30 cellular contexts compared by ENCODE assay signal in the genomic region with DNA sequence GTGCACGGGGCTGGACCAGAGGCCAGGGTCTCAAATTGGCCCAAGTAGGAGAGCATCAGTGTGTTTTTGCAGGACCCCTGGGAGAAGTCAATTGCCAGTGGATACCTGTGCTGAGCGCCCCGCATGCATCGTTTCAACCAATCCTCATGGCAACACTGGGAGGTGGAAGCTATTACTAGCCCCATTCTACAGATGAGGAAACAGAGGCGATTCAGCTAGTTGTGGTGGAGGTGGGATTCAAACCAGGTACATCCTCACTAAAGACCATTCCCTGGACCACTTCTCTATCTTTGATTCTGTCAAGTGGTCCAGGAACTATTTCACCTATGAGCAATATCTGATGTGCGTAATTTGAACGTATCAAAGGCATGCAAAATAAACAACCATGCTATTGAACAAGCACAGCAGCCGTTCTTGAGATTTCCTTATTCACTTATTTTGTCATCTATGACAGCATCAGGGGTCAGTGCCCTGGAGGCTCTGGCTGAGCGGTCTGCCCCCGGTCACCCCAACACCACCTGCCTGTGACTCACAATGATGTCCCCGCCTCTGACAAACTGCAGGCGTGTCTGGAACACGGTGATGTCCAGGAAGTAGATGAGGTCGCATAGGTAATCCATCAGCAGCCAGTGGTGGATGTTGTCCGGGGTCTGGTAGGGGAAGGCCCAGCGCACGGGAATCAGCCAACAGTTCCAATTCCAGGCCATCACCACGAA. TPM values are rescaled to one million over a fixed set of nuclear protein-coding genes. Genes with fewer than 3 reads are reported as not detected.
A peak's percentile ranks its signal among the peaks of the same experiment; 100 is the strongest.
DNase-seq lines count a peak whose midpoint lies in the region; ATAC-seq, FAIRE-seq and TF ChIP-seq lines count a peak whose summit lies in the region.
"Had no signal": no experiment of that assay in that cellular context is flagged by ENCODE, and none has a peak within 500 bp of the region (broad histone marks: within the 10 kb centered on the region; RNA-seq: fewer than 3 reads in every experiment).

No MANE protein-coding gene starts in this region.

- H3K9ac ChIP-seq in BLaER1 treated with 17β-estradiol and CSF1 and Interleukin-3, amounts not matched to agents 10 nM and 100 nM = peak overlapping the region in 1 of 11 experiments; percentile 30; a peak in 1 of 22 replicates
- H3K9ac ChIP-seq in K562 (ENCODE audit: insufficient read depth in 1 of 2, low read depth in 2 of 2, low read length in 2 of 2) = peak overlapping the region in 1 of 2 experiments; percentile 48; a peak in 1 of 4 replicates
- H3K9ac ChIP-seq in mesenchymal stem cell (ENCODE audit: low read length) = no peak overlapping the region
- H3K9ac ChIP-seq: BLaER1 had no signal

- no peak overlapping the region for H2BK15ac ChIP-seq in mesenchymal stem cell (ENCODE audit: low read depth, poor library complexity, severe bottlenecking)

- no peak overlapping the region for H2BK5ac ChIP-seq in mesenchymal stem cell (ENCODE audit: low read depth, low read length, poor library complexity, severe bottlenecking)

- H4K91ac ChIP-seq in mesenchymal stem cell (ENCODE audit: low read length) = no peak overlapping the region

- TF ChIP-seq EP300 in K562 (IDR thresholded peaks at IDR 0.05; ENCODE audit: low read length) = no peak
- TF ChIP-seq EP300 in gastroesophageal sphincter (IDR thresholded peaks at IDR 0.05) = no peak

- no peak overlapping the region for H3K4me3 ChIP-seq in BLaER1 treated with 17β-estradiol and CSF1 and Interleukin-3, amounts not matched to agents 10 nM and 100 nM
- H3K4me3 ChIP-seq in K562 (no peak overlapping the region), kidney epithelial cell (ENCODE audit: low read depth, low read length) (no peak overlapping the region), gastroesophageal sphincter (no peak overlapping the region), mesenchymal stem cell (ENCODE audit: insufficient read depth in 1 of 2, low read depth in 1 of 2, low read length in 2 of 2) (no peak overlapping the region)
- H3K4me3 ChIP-seq: BLaER1, dorsolateral prefrontal cortex, right lobe of liver, tibial nerve had no signal

- H3K36me3 ChIP-seq in BLaER1 treated with 17β-estradiol and CSF1 and Interleukin-3, amounts not matched to agents 10 nM and 100 nM = no peaks in the 10 kb centered on the region
- H3K36me3 ChIP-seq in K562 (ENCODE audit: control insufficient read depth, insufficient read depth, low read length) = no peaks in the 10 kb centered on the region
- no peaks in the 10 kb centered on the region for H3K36me3 ChIP-seq in kidney epithelial cell (ENCODE audit: control insufficient read depth, insufficient read depth, low read length)
- no peaks in the 10 kb centered on the region for H3K36me3 ChIP-seq in gastroesophageal sphincter
- no peaks in the 10 kb centered on the region for H3K36me3 ChIP-seq in mesenchymal stem cell (ENCODE audit: control insufficient read depth in 1 of 2, insufficient read depth in 2 of 2, low read depth in 1 of 2, low read length in 2 of 2)
- H3K36me3 ChIP-seq: BLaER1, neutrophil, right lobe of liver, tibial nerve had no signal

- DNase-seq in HT-29 (ENCODE audit: low spot score) (peak; percentile 6), K562 (ENCODE audit: extremely low read depth in 1 of 4, low spot score in 3 of 4) (no peak), kidney epithelial cell (ENCODE audit: low read depth) (peak; percentile 48), mesenchymal stem cell (no peak)
- DNase-seq: activated CD4-positive, alpha-beta T cell treated with anti-CD3 and anti-CD28 coated beads for 36 hours; activated CD8-positive, alpha-beta memory T cell treated with anti-CD3 and anti-CD28 coated beads for 24 hours; activated gamma-delta T cell; activated naive CD8-positive, alpha-beta T cell treated with anti-CD3 and anti-CD28 coated beads, Interleukin-2, amount 50 U/mL, for 24 hours; activated T-cell treated with anti-CD3 and anti-CD28 coated beads, Interleukin-2, amount 50 U/mL, for 24 hours; DMS79; dorsolateral prefrontal cortex; HFFc6; MM.1S; NCI-H1417 treated with DMSO at 0.1 percent for 48 hours; NCI-H2081; NCI-H2227 treated with DMSO at 0.1 percent for 48 hours; right lobe of liver; stimulated activated CD4-positive, alpha-beta T cell treated with anti-CD3 and anti-CD28 coated beads, Interleukin-2, amount 100 ng/mL, for 48 hours; T-helper 2 cell had no signal

- H2AK5ac ChIP-seq in mesenchymal stem cell (ENCODE audit: low read length, severe bottlenecking) = no peak overlapping the region

- H3K9me1 ChIP-seq in K562 (ENCODE audit: control insufficient read depth, insufficient read depth, low read length) = no peaks in the 10 kb centered on the region

- H2AFZ ChIP-seq in K562 (ENCODE audit: low read depth, low read length) (no peak overlapping the region), mesenchymal stem cell (ENCODE audit: low read depth, low read length) (no peak overlapping the region)

- H2BK12ac ChIP-seq in mesenchymal stem cell (ENCODE audit: low read length in 2 of 2) = no peak overlapping the region

- WGBS in K562 (ENCODE audit: insufficient coverage, low coverage, missing lambda C conversion rate) = 2% methylated on average over 18 of the region's 18 CpGs
- 67% methylated on average over 4 of the region's 18 CpGs; no CpG with 5 or more reads in 1 of the 2 donors for WGBS in gastroesophageal sphincter (ENCODE audit: low coverage in 1 of 2), 2 donors
- WGBS in mesenchymal stem cell = 75% methylated on average over 16 of the region's 18 CpGs

- intact Hi-C loops in K562 (cut with micrococcal nuclease) = no loop called here

- peak overlapping the region in 1 of 11 experiments; percentile 32; a peak in 1 of 22 replicates for H3K27ac ChIP-seq in BLaER1 treated with 17β-estradiol and CSF1 and Interleukin-3, amounts not matched to agents 10 nM and 100 nM
- H3K27ac ChIP-seq in K562 (ENCODE audit: extremely low read depth, low read depth, low read length) (no peak overlapping the region), gastroesophageal sphincter (no peak overlapping the region), mesenchymal stem cell (ENCODE audit: low read length, poor library complexity, severe bottlenecking) (no peak overlapping the region)
- H3K27ac ChIP-seq: BLaER1, dorsolateral prefrontal cortex, neutrophil, right lobe of liver, tibial nerve had no signal

- TF ChIP-seq CTCF in K562 (IDR thresholded peaks at IDR 0.05 in 2 of 3, conservative IDR thresholded peaks at IDR 0.05 in 1 of 3; ENCODE audit: insufficient read depth in 2 of 3, low read depth in 1 of 3, low read length in 3 of 3) = no peak
- TF ChIP-seq CTCF in kidney epithelial cell (IDR thresholded peaks at IDR 0.05; ENCODE audit: insufficient read depth, low read length, poor library complexity, severe bottlenecking) = no peak
- TF ChIP-seq CTCF in gastroesophageal sphincter (IDR thresholded peaks at IDR 0.05) = no peak

- H2BK120ac ChIP-seq in mesenchymal stem cell (ENCODE audit: low read depth, low read length) = no peak overlapping the region

- CTCF ChIA-PET in K562 (lab: Yijun Ruan, JAX; ENCODE audit: low intra/inter-chr PET ratio) = no interaction called here

- H3K23ac ChIP-seq in mesenchymal stem cell (ENCODE audit: low read length in 2 of 2) = no peak overlapping the region

- H3K4ac ChIP-seq in mesenchymal stem cell (ENCODE audit: low read depth in 1 of 2, low read length in 2 of 2) = no peak overlapping the region

- H4K8ac ChIP-seq in mesenchymal stem cell (ENCODE audit: low read length) = no peak overlapping the region

- peaks cover 0 to 49% (median 30%) of the 10 kb centered on the region in 11 experiments; a peak in 17 of 22 replicates for H3K27me3 ChIP-seq in BLaER1 treated with 17β-estradiol and CSF1 and Interleukin-3, amounts not matched to agents 10 nM and 100 nM
- H3K27me3 ChIP-seq in K562 (ENCODE audit: control insufficient read depth in 2 of 2, insufficient read depth in 2 of 2, low read length in 2 of 2) = peaks cover 12 to 68% of the 10 kb centered on the region in 2 experiments; a peak in 4 of 5 replicates
- no peaks in the 10 kb centered on the region for H3K27me3 ChIP-seq in kidney epithelial cell (ENCODE audit: control insufficient read depth, insufficient read depth, low read length)
- H3K27me3 ChIP-seq in gastroesophageal sphincter = no peaks in the 10 kb centered on the region
- peaks cover 23 to 91% of the 10 kb centered on the region in 2 experiments for H3K27me3 ChIP-seq in mesenchymal stem cell (ENCODE audit: control insufficient read depth in 1 of 2, insufficient read depth in 1 of 2, low read length in 2 of 2)
- H3K27me3 ChIP-seq: dorsolateral prefrontal cortex, neutrophil, right lobe of liver, tibial nerve had no signal

- no TSS peak for BruUV-seq in K562 (replicated peaks; lab: Mats Ljungman, UMichigan)

- no peaks in the 10 kb centered on the region for H3K79me1 ChIP-seq in mesenchymal stem cell (replicated peaks; ENCODE audit: low read length, poor library complexity, severe bottlenecking)

- POLR2A ChIA-PET in K562 (lab: Yijun Ruan, JAX) = interaction anchor here (0.9 kb wide), 1 partner anchor 12 kb away, joined by 3 read pairs; no protein-coding TSS in a partner anchor

- no peak overlapping the region for H3K14ac ChIP-seq in mesenchymal stem cell (ENCODE audit: low read length in 2 of 2)

- in situ Hi-C loops in K562 (cut with MboI) = no loop called here

- H3K4me1 ChIP-seq in BLaER1 treated with 17β-estradiol and CSF1 and Interleukin-3, amounts not matched to agents 10 nM and 100 nM = peaks cover 12 to 24% (median 18%) of the 10 kb centered on the region in 10 experiments
- H3K4me1 ChIP-seq in K562 (replicated peaks in 1 of 2; ENCODE audit: control insufficient read depth in 2 of 2, insufficient read depth in 2 of 2, low read length in 2 of 2) (0 out of 5 replicates have a peak, but pooled peaks cover 0 to 3% of the 10 kb centered on the region in 2 experiments), gastroesophageal sphincter (no peaks in the 10 kb centered on the region), mesenchymal stem cell (ENCODE audit: control insufficient read depth, insufficient read depth, low read depth, low read length) (peaks cover 4% of the 10 kb centered on the region)
- H3K4me1 ChIP-seq: right lobe of liver, tibial nerve had no signal

- no peak overlapping the region for H3K18ac ChIP-seq in mesenchymal stem cell (ENCODE audit: low read depth in 1 of 2, low read length in 2 of 2)

- peaks cover 0 to 13% (median 9%) of the 10 kb centered on the region in 11 experiments; a peak in 10 of 22 replicates for H3K9me3 ChIP-seq in BLaER1 treated with 17β-estradiol and CSF1 and Interleukin-3, amounts not matched to agents 10 nM and 100 nM (replicated peaks in 1 of 11)
- H3K9me3 ChIP-seq in K562 (replicated peaks; ENCODE audit: control insufficient read depth, insufficient read depth, low read depth, low read length) = no peaks in the 10 kb centered on the region
- H3K9me3 ChIP-seq in gastroesophageal sphincter = no peaks in the 10 kb centered on the region
- H3K9me3 ChIP-seq in mesenchymal stem cell (ENCODE audit: control insufficient read depth, low read length) = no peaks in the 10 kb centered on the region
- H3K9me3 ChIP-seq: neutrophil, right lobe of liver had no signal

- H4K20me1 ChIP-seq in BLaER1 treated with 17β-estradiol and CSF1 and Interleukin-3, amounts not matched to agents 10 nM and 100 nM = peaks cover 0 to 11% (median 0%) of the 10 kb centered on the region in 11 experiments; a peak in 2 of 22 replicates
- H4K20me1 ChIP-seq in K562 (replicated peaks; ENCODE audit: control insufficient read depth, insufficient read depth, low read length) = 0 out of 2 replicates have a peak, but pooled peaks cover 4% of the 10 kb centered on the region

- FAIRE-seq in K562 (lab: Jason Lieb, UNC) = no peak

- H3K4me2 ChIP-seq in BLaER1 treated with 17β-estradiol and CSF1 and Interleukin-3, amounts not matched to agents 10 nM and 100 nM = peak overlapping the region in 9 of 11 experiments; percentile 59 to 91 (median 79); a peak in 12 of 22 replicates
- no peak overlapping the region for H3K4me2 ChIP-seq in K562 (ENCODE audit: insufficient read depth, low read length)
- no peak overlapping the region for H3K4me2 ChIP-seq in mesenchymal stem cell (ENCODE audit: low read length, poor library complexity, severe bottlenecking)

- no peaks in the 10 kb centered on the region for H3K79me2 ChIP-seq in K562 (ENCODE audit: control insufficient read depth, insufficient read depth, low read length)

- no peak for TF ChIP-seq POLR2A in K562 (conservative IDR thresholded peaks at IDR 0.05)
- no peak for TF ChIP-seq POLR2A in gastroesophageal sphincter (IDR thresholded peaks at IDR 0.05)

- ATAC-seq in K562 (peak; percentile 34; the same call in 1 of the 3 replicates), gastroesophageal sphincter (no peak), HG02763 (IDR thresholded peaks at IDR 0.05; ENCODE audit: unreplicated experiment) (no peak), HG03280 (IDR thresholded peaks at IDR 0.05; ENCODE audit: unreplicated experiment) (no peak)
- ATAC-seq: activated CD4-positive, alpha-beta T cell treated with anti-CD3 and anti-CD28 coated beads for 36 hours; activated naive CD8-positive, alpha-beta T cell treated with anti-CD3 and anti-CD28 coated beads, Interleukin-2, amount 50 U/mL, for 24 hours; left lobe of liver; SK-N-SH treated with all-trans-retinoic acid at 6 μM for 48 hours had no signal

- TF ChIP-seq RAD21 in K562 (CRISPR knock-in tag; conservative IDR thresholded peaks at IDR 0.05 in 1 of 2, IDR thresholded peaks at IDR 0.05 in 1 of 2) = no peak

RNA-seq across cellular contexts. Expression of gene CNGB1, which starts 54.0 kb away (rescaled TPM):
- not detected in 2 replicates for total RNA-seq in HT-29 (2014; rRNA removed; shearing (Covaris generic))
- not detected in 2 replicates for total RNA-seq in K562 (2011; cell fraction: chromatin; rRNA removed; ENCODE audit: low replicate concordance)
- not detected in 2 replicates for total RNA-seq in K562 (2011; cell fraction: nucleolus; rRNA removed)
- not detected in 2 replicates for total RNA-seq in K562 (2011; cell fraction: nucleoplasm; rRNA removed)
- total RNA-seq in K562 (2014; rRNA removed) (not detected in 2 replicates), K562 (2014; rRNA removed; fragmentation: Illumina TruSeq; extraction: Trizol) (not detected in 2 replicates), K562 (2015; rRNA removed; fragmentation: Illumina TruSeq; extraction: Trizol) (not detected in 2 replicates), K562 (2021) (not detected in 2 replicates), kidney epithelial cell (not detected in 2 replicates), gastroesophageal sphincter (under 1 TPM in 2 of 4 donors, not detected in 2; 0.15 to 0.67 TPM)
- polyA plus RNA-seq in K562 (2011; rRNA removed) (not detected in 2 replicates), K562 (2014; fragmentation: Illumina TruSeq; extraction: Trizol) (not detected in 2 replicates), K562 (2014; fragmentation: Nextera tagmentation; extraction: Ambion mirVana) (not detected), K562 (2014; rRNA removed) (not detected in 2 replicates)
- not detected in 2 replicates for polyA plus RNA-seq in K562 (2011; cell fraction: cytosol; rRNA removed)
- not detected in 2 replicates for polyA plus RNA-seq in K562 (2011; cell fraction: nucleus; rRNA removed)
- not detected in 2 replicates for polyA plus RNA-seq in K562 (2012)
- polyA minus RNA-seq in K562 (2011; rRNA and poly(A)+ RNA removed) = not detected in 2 replicates
- not detected in 2 replicates for polyA minus RNA-seq in K562 (2011; cell fraction: cytosol; rRNA and poly(A)+ RNA removed)
- not detected in 2 replicates for polyA minus RNA-seq in K562 (2011; cell fraction: nucleus; rRNA and poly(A)+ RNA removed)
- not detected for polyA plus RNA-seq in mesenchymal stem cell (2013, experiment 1 of 2)
- 0.01 TPM for polyA plus RNA-seq in mesenchymal stem cell (2013, experiment 2 of 2)
- total RNA-seq: activated CD4-positive, alpha-beta T cell treated with anti-CD3 and anti-CD28 coated beads for 36 hours; left lobe of liver; mesenteric fat pad; posterior vena cava; right lobe of liver; tibial nerve had no signal

Comparison
In these comparisons a context has a peak if more than half of its experiments do, and no peak if none do; other contexts are left out.
1. H3K4me2 ChIP-seq: peak in BLaER1 treated with 17β-estradiol and CSF1 and Interleukin-3, amounts not matched to agents 10 nM and 100 nM (9 of 11); none in K562 (single experiment) and mesenchymal stem cell (single experiment).
2. DNase-seq: peak in HT-29 (single experiment) and kidney epithelial cell (single experiment); none in K562 (0 of 4) and mesenchymal stem cell (single experiment).